In genomic region chr1:53186533-53186932, GRCh38 we compare ENCODE assay signal across 29 cellular contexts. TPM values are rescaled to one million over a fixed set of nuclear protein-coding genes. Genes with fewer than 3 reads are reported as not detected.
"Had no signal": no experiment of that assay in that cellular context is flagged by ENCODE, and none has a peak within 500 bp of the region (broad histone marks: within the 10 kb centered on the region; RNA-seq: fewer than 3 reads in every experiment).

No MANE protein-coding gene starts in this region.

- DNase-seq: activated CD4-positive, alpha-beta T cell treated with anti-CD3 and anti-CD28 coated beads for 4 hours; activated CD8-positive, alpha-beta memory T cell treated with anti-CD3 and anti-CD28 coated beads, Interleukin-2, amount 50 U/mL, for 4 hours; activated CD8-positive, alpha-beta T cell treated with anti-CD3 and anti-CD28 coated beads for 36 hours; activated gamma-delta T cell treated with Interleukin-2 at 50 U/mL for 16 hours; activated naive CD4-positive, alpha-beta T cell treated with anti-CD3 and anti-CD28 coated beads, Interleukin-2, amount 10 ng/mL, durations not matched to agents 7 days and 5 days; activated naive CD8-positive, alpha-beta T cell treated with anti-CD3 and anti-CD28 coated beads for 36 hours; activated T-cell treated with anti-CD3 and anti-CD28 coated beads, Interleukin-2, amount 50 U/mL, for 72 hours; aorta; caudate nucleus; MG63; MV-4-11; NCI-H1105; NCI-H1436; NCI-H187; NCI-H2081; NCI-H2171; NCI-H2227 treated with DMSO at 0.1 percent for 48 hours; NCI-H526; NK-92 treated with Interleukin-12 subunit alpha and Interleukin-12 subunit beta, amount 100 ng/mL, for 24 hours; OCI-M1; Peyer's patch; Right ventricle myocardium superior; SJCRH30 had no signal

- H3K4me1 ChIP-seq: breast epithelium, SJCRH30 had no signal

- H3K4me3 ChIP-seq: breast epithelium, MG63, Peyer's patch, SJCRH30 had no signal

- H3K36me3 ChIP-seq: breast epithelium, MG63, Peyer's patch, SJCRH30 had no signal

- H3K27me3 ChIP-seq: breast epithelium, MG63, Peyer's patch had no signal

- H3K9me3 ChIP-seq: breast epithelium, MG63, Peyer's patch, SJCRH30 had no signal

- H3K9ac ChIP-seq: KMS-11 had no signal

- ATAC-seq: activated CD4-positive, CD25-positive, alpha-beta regulatory T cell treated with anti-CD3 and anti-CD28 coated beads, Interleukin-2, amount 50 U/mL, for 24 hours; activated CD8-positive, alpha-beta T cell treated with anti-CD3 and anti-CD28 coated beads for 36 hours; activated T-cell treated with anti-CD3 and anti-CD28 coated beads, Interleukin-2, amount 50 U/mL, for 72 hours had no signal

- H3K4me2 ChIP-seq: KMS-11 had no signal

- H3K27ac ChIP-seq: breast epithelium, KMS-11, Peyer's patch, RWPE1, SJCRH30 had no signal

RNA-seq across cellular contexts. Expression of gene SLC1A7, which starts 44.1 kb away (rescaled TPM):
- total RNA-seq: activated CD8-positive, alpha-beta T cell treated with anti-CD3 and anti-CD28 coated beads for 36 hours; activated naive CD8-positive, alpha-beta T cell treated with anti-CD3 and anti-CD28 coated beads for 36 hours; activated T-cell treated with anti-CD3 and anti-CD28 coated beads, Interleukin-2, amount 50 U/mL, for 72 hours; activated T-helper 2 cell treated with anti-CD3 and anti-CD28 coated beads, Interferon-gamma antibody, Interleukin-2, Interleukin-4, amounts not matched to agents 10 μg/mL and 5 μg/mL and 100 μg/mL, durations not matched to agents 14 hours and 24 hours and 36 hours; NCI-H460 had no signal
